Comparison of ENCODE assay signal across 19 cellular contexts in genomic region chr12:116418551-116418950, GRCh38.
"Had no signal": no experiment of that assay in that cellular context is flagged by ENCODE, and none has a peak within 500 bp of the region (broad histone marks: within the 10 kb centered on the region; RNA-seq: fewer than 3 reads in every experiment).

No MANE protein-coding gene starts in this region.

- H3K4me3 ChIP-seq: esophagus muscularis mucosa, gastrocnemius medialis, heart right ventricle, mucosa of descending colon, ovary, right atrium auricular region, sigmoid colon, skin epidermis, stomach, uterus had no signal

- DNase-seq: effector memory CD4-positive, alpha-beta T cell; gastrocnemius medialis; heart right ventricle; hypothalamus; mammary epithelial cell; naive thymus-derived CD8-positive, alpha-beta T cell; nucleus accumbens; ovary; sigmoid colon; stimulated activated CD4-positive, alpha-beta T cell treated with anti-CD3 and anti-CD28 coated beads, Interleukin-12 subunit alpha, Interleukin-12 subunit beta, amount 100 ng/mL, for 4 hours; stimulated activated naive CD4-positive, alpha-beta T cell; stomach; uterus had no signal

- H3K27ac ChIP-seq: epithelial cell of prostate, esophagus muscularis mucosa, gastrocnemius medialis, heart right ventricle, ovary, right atrium auricular region, sigmoid colon, skin epidermis, stomach, uterus had no signal

- H3K27me3 ChIP-seq: esophagus muscularis mucosa, gastrocnemius medialis, ovary, right atrium auricular region, sigmoid colon, stomach, uterus had no signal

- H3K36me3 ChIP-seq: esophagus muscularis mucosa, gastrocnemius medialis, heart right ventricle, ovary, right atrium auricular region, sigmoid colon, stomach, uterus had no signal

- ATAC-seq: gastrocnemius medialis; heart right ventricle; left lobe of liver; mucosa of descending colon; naive thymus-derived CD8-positive, alpha-beta T cell had no signal

- H3K9me3 ChIP-seq: mucosa of descending colon, ovary, sigmoid colon, uterus had no signal

- H3K4me1 ChIP-seq: gastrocnemius medialis, heart right ventricle, right atrium auricular region, stomach had no signal
